10 cellular contexts compared by ENCODE assay signal in genomic region chr12:47779943-47780504, GRCh38. TPM values are rescaled to one million over a fixed set of nuclear protein-coding genes. Genes with fewer than 3 reads are reported as not detected.
DNase-seq lines count a peak whose midpoint lies in the region; ATAC-seq, FAIRE-seq and TF ChIP-seq lines count a peak whose summit lies in the region.
"Had no signal": no experiment of that assay in that cellular context is flagged by ENCODE, and none has a peak within 500 bp of the region (broad histone marks: within the 10 kb centered on the region; RNA-seq: fewer than 3 reads in every experiment).

No MANE protein-coding gene starts in this region.

- no peak for FAIRE-seq in HepG2 (lab: Jason Lieb, UNC)

- TF ChIP-seq POLR2A in HepG2 (IDR thresholded peaks at IDR 0.05; ENCODE audit: insufficient read depth in 1 of 2, low read depth in 2 of 2, low read length in 2 of 2) (no peak), right lobe of liver (IDR thresholded peaks at IDR 0.05) (no peak), upper lobe of left lung (IDR thresholded peaks at IDR 0.05) (no peak)

- H3K4me3 Mint-ChIP-seq in activated naive CD8-positive, alpha-beta T cell treated with anti-CD3 and anti-CD28 coated beads, Interleukin-2, amount 50 U/mL, for 24 hours: no peak overlapping the region

- H3K27ac ChIP-seq in HepG2 (ENCODE audit: extremely low read length, insufficient read depth, low read length) (no peak overlapping the region), right lobe of liver (no peak overlapping the region), upper lobe of left lung (peak overlapping the region in 3 of 4 donors; percentile 18 to 30 (median 22))
- H3K27ac ChIP-seq: hepatocyte, KMS-11 had no signal

- peaks cover 14% of the 10 kb centered on the region for H3K36me3 Mint-ChIP-seq in activated naive CD8-positive, alpha-beta T cell treated with anti-CD3 and anti-CD28 coated beads, Interleukin-2, amount 50 U/mL, for 24 hours (ENCODE audit: low read depth)

- H3K27me3 Mint-ChIP-seq in activated naive CD8-positive, alpha-beta T cell treated with anti-CD3 and anti-CD28 coated beads, Interleukin-2, amount 50 U/mL, for 24 hours: no peaks in the 10 kb centered on the region

- no peak overlapping the region for H3K4me2 ChIP-seq in HepG2 (ENCODE audit: low read depth, low read length)
- H3K4me2 ChIP-seq: hepatocyte, KMS-11 had no signal

- CTCF ChIA-PET in HepG2 (lab: Yijun Ruan, JAX; ENCODE audit: low intra/inter-chr PET ratio, low total read pairs): interaction anchor here (1.0 to 3.6 kb wide), 5 partner anchors 36 to 68 kb away, joined by 3 to 56 read pairs (median 15); no protein-coding TSS in a partner anchor

- H3K27ac Mint-ChIP-seq in activated naive CD8-positive, alpha-beta T cell treated with anti-CD3 and anti-CD28 coated beads, Interleukin-2, amount 50 U/mL, for 24 hours: no peak overlapping the region

- no peak for TF ChIP-seq EP300 in HepG2 (IDR thresholded peaks at IDR 0.05; ENCODE audit: low read depth in 2 of 2, low read length in 2 of 2)
- no peak for TF ChIP-seq EP300 in HepG2 (CRISPR knock-in tag; IDR thresholded peaks at IDR 0.05; ENCODE audit: borderline replicate concordance)
- no peak for TF ChIP-seq EP300 in upper lobe of left lung (IDR thresholded peaks at IDR 0.05)

- peaks cover 25% of the 10 kb centered on the region for H3K4me1 Mint-ChIP-seq in activated naive CD8-positive, alpha-beta T cell treated with anti-CD3 and anti-CD28 coated beads, Interleukin-2, amount 50 U/mL, for 24 hours

- intact Hi-C loops in HepG2 (cut with micrococcal nuclease; ENCODE audit: unreplicated experiment) (loop anchor here (1.0 to 5.0 kb wide), 4 partner anchors 38 to 128 kb away; no protein-coding TSS in a partner anchor), right lobe of liver (cut with DNase I) (loop anchor here in 1 of 2 donors (5.0 kb wide), 1 partner anchor 38 kb away; no protein-coding TSS in a partner anchor)

- H3K36me3 ChIP-seq in HepG2 (replicated peaks in 1 of 2; ENCODE audit: control insufficient read depth in 1 of 2, insufficient read depth in 2 of 2, low read length in 2 of 2) (peaks cover 2% of the 10 kb centered on the region in 2 experiments; a peak in 3 of 5 replicates), right lobe of liver (peaks cover 0 to 13% (median 7%) of the 10 kb centered on the region in 4 donors), upper lobe of left lung (peaks cover 11 to 48% (median 39%) of the 10 kb centered on the region in 4 donors)

- 85% methylated on average over 6 of the region's 11 CpGs for WGBS in HepG2 (ENCODE audit: low lambda C conversion rate)
- WGBS in right lobe of liver (ENCODE audit: insufficient coverage, low coverage, low lambda C conversion rate, missing lambda C conversion rate): no CpG with 5 or more reads among the region's 11 CpGs
- 65 to 79% methylated on average over 4 to 11 of the region's 11 CpGs for WGBS in upper lobe of left lung, 2 donors

- DNase-seq in HepG2 (ENCODE audit: low spot score) (no peak), right lobe of liver (no peak), upper lobe of left lung (no peak), SKM-1 (lab: John Stamatoyannopoulos, UW; ENCODE audit: unreplicated experiment) (no peak)
- no peak for DNase-seq in activated naive CD8-positive, alpha-beta T cell treated with anti-CD3 and anti-CD28 coated beads, Interleukin-2, amount 50 U/mL, for 24 hours
- DNase-seq in stimulated activated CD4-positive, alpha-beta T cell treated with anti-CD3 and anti-CD28 coated beads, Interleukin-1b, Interleukin-23, amount 100 ng/mL, for 48 hours: no peak

- no peaks in the 10 kb centered on the region for H3K79me2 ChIP-seq in HepG2 (ENCODE audit: insufficient read depth, low read length)
- H3K79me2 ChIP-seq: hepatocyte had no signal

- ATAC-seq in HepG2 (no peak), right lobe of liver (no peak), upper lobe of left lung (ENCODE audit: low FRiP score in 2 of 2) (peak in 1 of 2 donors; percentile 13), GM18867 (IDR thresholded peaks at IDR 0.05; ENCODE audit: unreplicated experiment) (no peak)
- ATAC-seq in activated naive CD8-positive, alpha-beta T cell treated with anti-CD3 and anti-CD28 coated beads, Interleukin-2, amount 50 U/mL, for 24 hours: peak; percentile 9

- peaks cover 17% of the 10 kb centered on the region for H3K4me1 ChIP-seq in HepG2 (ENCODE audit: insufficient read depth, low read length)
- peaks cover 0 to 14% (median 0%) of the 10 kb centered on the region in 4 donors for H3K4me1 ChIP-seq in right lobe of liver
- peaks cover 42 to 54% (median 45%) of the 10 kb centered on the region in 4 donors for H3K4me1 ChIP-seq in upper lobe of left lung

- no peaks in the 10 kb centered on the region for H3K9me3 Mint-ChIP-seq in activated naive CD8-positive, alpha-beta T cell treated with anti-CD3 and anti-CD28 coated beads, Interleukin-2, amount 50 U/mL, for 24 hours

- no peak overlapping the region for H2AFZ ChIP-seq in HepG2 (ENCODE audit: low read length)
- H2AFZ ChIP-seq: hepatocyte had no signal

- no TSS peak for BruUV-seq in HepG2 (replicated peaks; lab: Mats Ljungman, UMichigan)

- TF ChIP-seq RAD21 in HepG2 (CRISPR knock-in tag; IDR thresholded peaks at IDR 0.05): no peak

- H3K9me3 ChIP-seq in HepG2 (ENCODE audit: low read length): no peaks in the 10 kb centered on the region
- H3K9me3 ChIP-seq in right lobe of liver: no peaks in the 10 kb centered on the region
- H3K9me3 ChIP-seq in iPS-18c (ENCODE audit: control insufficient read depth, insufficient read depth, low read length): no peaks in the 10 kb centered on the region
- no peaks in the 10 kb centered on the region for H3K9me3 ChIP-seq in upper lobe of left lung

- in situ Hi-C loops in HepG2 (cut with HindIII; ENCODE audit: extremely low pct_ligation_motif_present, low pct_unique_long_range_greater_than_20kb): loop anchor here (5.0 kb wide), 2 partner anchors 38 to 68 kb away; no protein-coding TSS in a partner anchor

- H3K4me3 ChIP-seq in HepG2 (replicated peaks in 1 of 3; ENCODE audit: insufficient read depth in 1 of 3, low read depth in 2 of 3, low read length in 3 of 3): no peak overlapping the region
- no peak overlapping the region for H3K4me3 ChIP-seq in right lobe of liver
- 0 out of 2 replicates have a peak overlapping the region, but pooled peaks have one; percentile 17 for H3K4me3 ChIP-seq in iPS-18c (ENCODE audit: insufficient read depth, low read depth, low read length)
- H3K4me3 ChIP-seq in upper lobe of left lung: no peak overlapping the region
- H3K4me3 ChIP-seq: hepatocyte had no signal

- H3K27me3 ChIP-seq in HepG2 (ENCODE audit: control insufficient read depth in 1 of 2, insufficient read depth in 2 of 2, low read length in 2 of 2) (no peaks in the 10 kb centered on the region), right lobe of liver (no peaks in the 10 kb centered on the region), upper lobe of left lung (no peaks in the 10 kb centered on the region)
- H3K27me3 ChIP-seq: hepatocyte had no signal

- H3K9ac ChIP-seq in HepG2 (ENCODE audit: insufficient read depth, low read depth, low read length): no peak overlapping the region
- H3K9ac ChIP-seq: KMS-11 had no signal

- POLR2A ChIA-PET in HepG2 (lab: Yijun Ruan, JAX): interaction anchor here (0.7 kb wide), 1 partner anchor 28 kb away, joined by 3 read pairs; no protein-coding TSS in a partner anchor

- no peak for TF ChIP-seq CTCF in HepG2 (CRISPR knock-in tag; IDR thresholded peaks at IDR 0.05)
- TF ChIP-seq CTCF in right lobe of liver (IDR thresholded peaks at IDR 0.05): no peak
- TF ChIP-seq CTCF in upper lobe of left lung (IDR thresholded peaks at IDR 0.05): no peak

- H4K20me1 ChIP-seq in HepG2 (ENCODE audit: insufficient read depth, low read length): no peaks in the 10 kb centered on the region

RNA-seq across cellular contexts. Expression of gene SLC48A1, which starts 7.0 kb away (rescaled TPM):
- total RNA-seq in HepG2 (2016; rRNA removed; fragmentation: Illumina TruSeq; extraction: Trizol) (2.6 and 3.7 TPM in 2 replicates), right lobe of liver (10 to 100 TPM; 12.4 to 20.4 (median 18.0) TPM), upper lobe of left lung (10 to 100 TPM; 26.5 to 36.5 (median 33.9) TPM)
- 2.3 and 3.1 TPM in 2 replicates for total RNA-seq in HepG2 (2016; cell fraction: cytosol; rRNA removed; fragmentation: Illumina TruSeq; extraction: Trizol; ENCODE audit: low read depth)
- total RNA-seq in HepG2 (2016; cell fraction: insoluble cytoplasmic fraction; rRNA removed; fragmentation: Illumina TruSeq; extraction: Trizol): 2.3 and 3.4 TPM in 2 replicates
- 5.0 and 6.3 TPM in 2 replicates for total RNA-seq in HepG2 (2016; cell fraction: membrane; rRNA removed; fragmentation: Illumina TruSeq; extraction: Trizol)
- total RNA-seq in HepG2 (2016; cell fraction: nucleus; rRNA removed; fragmentation: Illumina TruSeq; extraction: Trizol): 2.5 and 2.6 TPM in 2 replicates
- polyA plus RNA-seq in HepG2 (2011; rRNA removed): 2.2 and 3.1 TPM in 2 replicates
- polyA plus RNA-seq in HepG2 (2011; cell fraction: cytosol; rRNA removed): 2.4 and 2.6 TPM in 2 replicates
- polyA plus RNA-seq in HepG2 (2011; cell fraction: nucleus; rRNA removed): 3.1 and 4.1 TPM in 2 replicates
- 2.1 and 3.5 TPM in 2 replicates for polyA plus RNA-seq in HepG2 (2012)
- 3.8 and 3.9 TPM in 2 replicates for polyA plus RNA-seq in HepG2 (2016; cell fraction: cytosol; fragmentation: Illumina TruSeq; extraction: Trizol; ENCODE audit: low read depth)
- polyA plus RNA-seq in HepG2 (2016; cell fraction: insoluble cytoplasmic fraction; fragmentation: Illumina TruSeq; extraction: Trizol; ENCODE audit: low read depth): 2.6 and 3.2 TPM in 2 replicates
- 6.3 and 6.9 TPM in 2 replicates for polyA plus RNA-seq in HepG2 (2016; cell fraction: membrane; fragmentation: Illumina TruSeq; extraction: Trizol; ENCODE audit: low read depth)
- 5.6 and 6.3 TPM in 2 replicates for polyA plus RNA-seq in HepG2 (2016; cell fraction: nucleus; fragmentation: Illumina TruSeq; extraction: Trizol; ENCODE audit: insufficient read depth, low read depth)
- 5.7 and 45.5 TPM in 2 replicates for polyA minus RNA-seq in HepG2 (2011; rRNA and poly(A)+ RNA removed; ENCODE audit: low replicate concordance)
- 1.5 and 2.1 TPM in 2 replicates for polyA minus RNA-seq in HepG2 (2011; cell fraction: cytosol; rRNA and poly(A)+ RNA removed)
- 1.7 and 2.8 TPM in 2 replicates for polyA minus RNA-seq in HepG2 (2011; cell fraction: nucleus; rRNA and poly(A)+ RNA removed)

RNA-seq across cellular contexts. Expression of gene RAPGEF3, which starts 21.3 kb away (rescaled TPM):
- total RNA-seq in HepG2 (2016; rRNA removed; fragmentation: Illumina TruSeq; extraction: Trizol) (0.07 TPM in 1 of 2 replicates, not detected in the other), right lobe of liver (1 to 10 TPM in 5 of 6 experiments, under 1 TPM in 1; 0.81 to 4.6 (median 2.6) TPM), upper lobe of left lung (10 to 100 TPM; 19.0 to 94.0 (median 52.1) TPM)
- total RNA-seq in HepG2 (2016; cell fraction: cytosol; rRNA removed; fragmentation: Illumina TruSeq; extraction: Trizol; ENCODE audit: low read depth): not detected in 2 replicates
- total RNA-seq in HepG2 (2016; cell fraction: insoluble cytoplasmic fraction; rRNA removed; fragmentation: Illumina TruSeq; extraction: Trizol): 0.09 TPM in 1 of 2 replicates, not detected in the other
- total RNA-seq in HepG2 (2016; cell fraction: membrane; rRNA removed; fragmentation: Illumina TruSeq; extraction: Trizol): 0.03 TPM in 1 of 2 replicates, not detected in the other
- total RNA-seq in HepG2 (2016; cell fraction: nucleus; rRNA removed; fragmentation: Illumina TruSeq; extraction: Trizol): 0.40 TPM in 1 of 2 replicates, not detected in the other
- 0.07 and 0.37 TPM in 2 replicates for polyA plus RNA-seq in HepG2 (2011; rRNA removed)
- polyA plus RNA-seq in HepG2 (2011; cell fraction: cytosol; rRNA removed): 0.05 and 0.13 TPM in 2 replicates
- 0.56 and 0.95 TPM in 2 replicates for polyA plus RNA-seq in HepG2 (2011; cell fraction: nucleus; rRNA removed)
- 0.11 and 0.16 TPM in 2 replicates for polyA plus RNA-seq in HepG2 (2012)
- polyA plus RNA-seq in HepG2 (2016; cell fraction: cytosol; fragmentation: Illumina TruSeq; extraction: Trizol; ENCODE audit: low read depth): not detected in 2 replicates
- 0.17 TPM in 1 of 2 replicates, not detected in the other for polyA plus RNA-seq in HepG2 (2016; cell fraction: insoluble cytoplasmic fraction; fragmentation: Illumina TruSeq; extraction: Trizol; ENCODE audit: low read depth)
- not detected in 2 replicates for polyA plus RNA-seq in HepG2 (2016; cell fraction: membrane; fragmentation: Illumina TruSeq; extraction: Trizol; ENCODE audit: low read depth)
- polyA plus RNA-seq in HepG2 (2016; cell fraction: nucleus; fragmentation: Illumina TruSeq; extraction: Trizol; ENCODE audit: insufficient read depth, low read depth): 0.63 TPM in 1 of 2 replicates, not detected in the other
- polyA minus RNA-seq in HepG2 (2011; rRNA and poly(A)+ RNA removed; ENCODE audit: low replicate concordance): 0.28 and 2.0 TPM in 2 replicates
- polyA minus RNA-seq in HepG2 (2011; cell fraction: cytosol; rRNA and poly(A)+ RNA removed): not detected in 2 replicates
- polyA minus RNA-seq in HepG2 (2011; cell fraction: nucleus; rRNA and poly(A)+ RNA removed): 0.13 and 1.1 TPM in 2 replicates

RNA-seq across cellular contexts. Expression of gene HDAC7, which starts 39.7 kb away (rescaled TPM):
- total RNA-seq in HepG2 (2016; rRNA removed; fragmentation: Illumina TruSeq; extraction: Trizol): 3.7 and 4.6 TPM in 2 replicates
- total RNA-seq in HepG2 (2016; cell fraction: cytosol; rRNA removed; fragmentation: Illumina TruSeq; extraction: Trizol; ENCODE audit: low read depth): 1.5 and 2.7 TPM in 2 replicates
- total RNA-seq in HepG2 (2016; cell fraction: insoluble cytoplasmic fraction; rRNA removed; fragmentation: Illumina TruSeq; extraction: Trizol): 3.3 and 5.0 TPM in 2 replicates
- total RNA-seq in HepG2 (2016; cell fraction: membrane; rRNA removed; fragmentation: Illumina TruSeq; extraction: Trizol): 4.5 and 5.3 TPM in 2 replicates
- total RNA-seq in HepG2 (2016; cell fraction: nucleus; rRNA removed; fragmentation: Illumina TruSeq; extraction: Trizol): 5.2 and 5.6 TPM in 2 replicates
- 8.5 and 10.8 TPM in 2 replicates for polyA plus RNA-seq in HepG2 (2011; rRNA removed)
- 3.4 and 5.9 TPM in 2 replicates for polyA plus RNA-seq in HepG2 (2011; cell fraction: cytosol; rRNA removed)
- polyA plus RNA-seq in HepG2 (2011; cell fraction: nucleus; rRNA removed): 44.6 and 61.9 TPM in 2 replicates
- polyA plus RNA-seq in HepG2 (2012): 3.9 and 6.2 TPM in 2 replicates
- polyA plus RNA-seq in HepG2 (2016; cell fraction: cytosol; fragmentation: Illumina TruSeq; extraction: Trizol; ENCODE audit: low read depth): 1.6 and 1.8 TPM in 2 replicates
- polyA plus RNA-seq in HepG2 (2016; cell fraction: insoluble cytoplasmic fraction; fragmentation: Illumina TruSeq; extraction: Trizol; ENCODE audit: low read depth): 7.3 and 8.0 TPM in 2 replicates
- 5.0 and 6.0 TPM in 2 replicates for polyA plus RNA-seq in HepG2 (2016; cell fraction: membrane; fragmentation: Illumina TruSeq; extraction: Trizol; ENCODE audit: low read depth)
- 15.8 and 16.2 TPM in 2 replicates for polyA plus RNA-seq in HepG2 (2016; cell fraction: nucleus; fragmentation: Illumina TruSeq; extraction: Trizol; ENCODE audit: insufficient read depth, low read depth)
- 11.8 and 35.8 TPM in 2 replicates for polyA minus RNA-seq in HepG2 (2011; rRNA and poly(A)+ RNA removed; ENCODE audit: low replicate concordance)
- polyA minus RNA-seq in HepG2 (2011; cell fraction: cytosol; rRNA and poly(A)+ RNA removed): 2.3 and 4.6 TPM in 2 replicates
- 6.8 and 9.5 TPM in 2 replicates for polyA minus RNA-seq in HepG2 (2011; cell fraction: nucleus; rRNA and poly(A)+ RNA removed)
- total RNA-seq in right lobe of liver: 10 to 100 TPM in 2 of 6 experiments, 1 to 10 TPM in 4; 6.6 to 18.8 (median 8.4) TPM
- 100 to 1,000 TPM in 4 of 6 donors, 10 to 100 TPM in 2; 66.6 to 164 (median 126) TPM for total RNA-seq in upper lobe of left lung

RNA-seq across cellular contexts. Expression of gene ENDOU, which starts 54.7 kb away (rescaled TPM):
- total RNA-seq in HepG2 (2016; rRNA removed; fragmentation: Illumina TruSeq; extraction: Trizol): not detected in 2 replicates
- total RNA-seq in HepG2 (2016; cell fraction: cytosol; rRNA removed; fragmentation: Illumina TruSeq; extraction: Trizol; ENCODE audit: low read depth): not detected in 2 replicates
- not detected in 2 replicates for total RNA-seq in HepG2 (2016; cell fraction: insoluble cytoplasmic fraction; rRNA removed; fragmentation: Illumina TruSeq; extraction: Trizol)
- total RNA-seq in HepG2 (2016; cell fraction: membrane; rRNA removed; fragmentation: Illumina TruSeq; extraction: Trizol): not detected in 2 replicates
- not detected in 2 replicates for total RNA-seq in HepG2 (2016; cell fraction: nucleus; rRNA removed; fragmentation: Illumina TruSeq; extraction: Trizol)
- not detected in 2 replicates for polyA plus RNA-seq in HepG2 (2011; rRNA removed)
- not detected in 2 replicates for polyA plus RNA-seq in HepG2 (2011; cell fraction: cytosol; rRNA removed)
- not detected in 2 replicates for polyA plus RNA-seq in HepG2 (2011; cell fraction: nucleus; rRNA removed)
- polyA plus RNA-seq in HepG2 (2012): not detected in 2 replicates
- not detected in 2 replicates for polyA plus RNA-seq in HepG2 (2016; cell fraction: cytosol; fragmentation: Illumina TruSeq; extraction: Trizol; ENCODE audit: low read depth)
- not detected in 2 replicates for polyA plus RNA-seq in HepG2 (2016; cell fraction: insoluble cytoplasmic fraction; fragmentation: Illumina TruSeq; extraction: Trizol; ENCODE audit: low read depth)
- polyA plus RNA-seq in HepG2 (2016; cell fraction: membrane; fragmentation: Illumina TruSeq; extraction: Trizol; ENCODE audit: low read depth): not detected in 2 replicates
- polyA plus RNA-seq in HepG2 (2016; cell fraction: nucleus; fragmentation: Illumina TruSeq; extraction: Trizol; ENCODE audit: insufficient read depth, low read depth): not detected in 2 replicates
- not detected in 2 replicates for polyA minus RNA-seq in HepG2 (2011; rRNA and poly(A)+ RNA removed; ENCODE audit: low replicate concordance)
- polyA minus RNA-seq in HepG2 (2011; cell fraction: cytosol; rRNA and poly(A)+ RNA removed): not detected in 2 replicates
- not detected in 2 replicates for polyA minus RNA-seq in HepG2 (2011; cell fraction: nucleus; rRNA and poly(A)+ RNA removed)
- not detected for total RNA-seq in right lobe of liver
- 1 to 10 TPM in 2 of 6 donors, under 1 TPM in 2, not detected in 2; 0.14 to 2.1 (median 0.83) TPM for total RNA-seq in upper lobe of left lung
- polyA plus RNA-seq: hepatocyte had no signal

Comparison
In these comparisons a context has a peak if more than half of its experiments do, and no peak if none do; other contexts are left out.
1. H3K27ac ChIP-seq: peak in upper lobe of left lung (3 of 4); none in HepG2 (single experiment) and right lobe of liver (0 of 3).